In the genomic region with DNA sequence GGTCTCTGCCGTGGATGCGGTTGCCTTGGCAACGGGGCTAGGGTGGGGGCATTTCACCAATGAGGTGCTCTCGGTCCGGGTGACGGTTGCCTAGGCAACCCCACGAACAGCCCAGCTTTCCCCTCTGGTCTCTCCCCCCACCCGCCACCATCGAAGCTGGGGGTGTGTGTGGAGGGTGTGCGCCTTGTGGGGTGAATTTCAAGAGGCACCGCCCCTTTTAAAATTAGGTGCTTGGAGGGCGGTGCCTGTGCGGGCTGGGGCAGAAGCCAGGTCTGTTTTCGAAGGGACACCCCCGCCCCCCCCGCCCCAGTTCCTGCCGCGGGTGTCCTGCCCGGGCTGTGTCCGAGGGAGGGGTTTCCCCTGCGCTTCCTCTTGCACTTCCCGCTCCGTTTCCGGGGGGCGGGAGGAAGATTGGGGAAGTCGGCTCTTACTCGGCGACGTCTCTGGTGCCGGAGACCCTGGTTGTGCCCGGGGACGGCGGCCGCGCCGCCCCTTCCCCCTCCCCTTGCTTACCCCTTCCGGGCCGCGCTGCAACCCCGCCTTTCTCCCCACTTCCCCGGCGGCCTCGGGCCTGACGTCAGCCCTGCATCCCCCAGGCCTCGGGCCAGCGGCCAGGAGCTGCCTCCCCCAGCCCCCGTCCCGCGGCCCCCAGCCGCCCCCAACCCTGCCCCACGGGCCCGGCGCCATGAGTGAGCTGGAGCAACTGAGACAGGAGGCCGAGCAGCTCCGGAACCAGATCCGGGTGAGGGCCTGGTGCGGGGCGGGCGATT, we compare ENCODE assay signal across 8 cellular contexts. TPM values are rescaled to one million over a fixed set of nuclear protein-coding genes. Genes with fewer than 3 reads are reported as not detected.
DNase-seq lines count a peak whose midpoint lies in the region; ATAC-seq and TF ChIP-seq lines count a peak whose summit lies in the region.

No MANE protein-coding gene starts in this region.

- H3K4me1 ChIP-seq in HUES6 (ENCODE audit: control insufficient read depth, insufficient read depth, low read length) (peaks cover 6% of the 10 kb centered on the region; the same call in 1 of the 2 replicates), adrenal gland (replicated peaks in 1 of 2) (peaks cover 10 to 30% of the 10 kb centered on the region in 2 donors), prostate gland (replicated peaks) (peaks cover 17% of the 10 kb centered on the region), urinary bladder (ENCODE audit: insufficient read depth) (no peaks in the 10 kb centered on the region)

- no peak overlapping the region for H3K9ac ChIP-seq in HUES6 (ENCODE audit: low read length)

- H3K27me3 ChIP-seq in HUES6 (ENCODE audit: control insufficient read depth, insufficient read depth, low read length): peaks cover 8% of the 10 kb centered on the region; the same call in 1 of the 2 replicates
- no peaks in the 10 kb centered on the region for H3K27me3 ChIP-seq in adrenal gland
- H3K27me3 ChIP-seq in prostate gland (replicated peaks; ENCODE audit: insufficient read depth): no peaks in the 10 kb centered on the region

- ATAC-seq in GM19023 (IDR thresholded peaks at IDR 0.05; ENCODE audit: unreplicated experiment): peak; percentile 33
- ATAC-seq in left ventricle myocardium superior: peak; percentile 36

- H3K27ac ChIP-seq in HUES6 (ENCODE audit: low read depth, low read length) (no peak overlapping the region), adrenal gland (peak overlapping the region; percentile 48 to 99 (median 96)), prostate gland (peak overlapping the region; percentile 99), urinary bladder (ENCODE audit: low read depth) (peak overlapping the region; percentile 87)

- TF ChIP-seq POLR2A in adrenal gland (IDR thresholded peaks at IDR 0.05) (no peak), prostate gland (IDR thresholded peaks at IDR 0.05) (peak; percentile 40)

- H3K36me3 ChIP-seq in HUES6 (ENCODE audit: control insufficient read depth, insufficient read depth, low read length): peaks cover 37% of the 10 kb centered on the region
- peaks cover 0 to 38% of the 10 kb centered on the region in 2 donors for H3K36me3 ChIP-seq in adrenal gland (replicated peaks in 1 of 2)
- H3K36me3 ChIP-seq in prostate gland: peaks cover 5 to 10% of the 10 kb centered on the region in 2 donors
- peaks cover 2% of the 10 kb centered on the region for H3K36me3 ChIP-seq in urinary bladder (ENCODE audit: insufficient read depth)

- DNase-seq in AG08395 (ENCODE audit: low spot score) (peak; percentile 59), SW480 (ENCODE audit: low spot score) (peak; percentile 64), adrenal gland (peak; percentile 81 to 93 (median 88)), left ventricle myocardium superior (peak; percentile 91), prostate gland (ENCODE audit: low spot score) (peak; percentile 80)

- intact Hi-C loops in adrenal gland (cut with DNase I): loop anchor here in 1 of 2 donors (5.0 kb wide), 1 partner anchor 93 kb away; no protein-coding TSS in a partner anchor
- intact Hi-C loops in left ventricle myocardium superior (cut with micrococcal nuclease): no loop called here
- intact Hi-C loops in prostate gland (cut with DNase I): loop anchor here (10.0 kb wide), 1 partner anchor 201 kb away; a partner anchor contains a TSS

- H3K4me3 ChIP-seq in HUES6 (ENCODE audit: low read depth, low read length): peak overlapping the region; percentile 65
- peak overlapping the region in 2 of 4 donors; percentile 83 to 92 for H3K4me3 ChIP-seq in adrenal gland
- peak overlapping the region; percentile 98 to 99 for H3K4me3 ChIP-seq in prostate gland
- H3K4me3 ChIP-seq in urinary bladder (ENCODE audit: low read depth, low read length): peak overlapping the region; percentile 90

- H3K9me3 ChIP-seq in HUES6 (ENCODE audit: control insufficient read depth, insufficient read depth, low read depth, low read length): no peaks in the 10 kb centered on the region
- H3K9me3 ChIP-seq in adrenal gland (replicated peaks in 1 of 3): no peaks in the 10 kb centered on the region
- H3K9me3 ChIP-seq in prostate gland: no peaks in the 10 kb centered on the region

- 0 to 4% (median 1%) methylated on average over 4 to 59 of the region's 59 CpGs for WGBS in adrenal gland, 4 donors
- 1% methylated on average over 34 of the region's 59 CpGs for WGBS in prostate gland
- WGBS in urinary bladder: 2% methylated on average over 59 of the region's 59 CpGs

- TF ChIP-seq CTCF in adrenal gland (IDR thresholded peaks at IDR 0.05) (no peak), prostate gland (IDR thresholded peaks at IDR 0.05) (no peak)

RNA-seq across cellular contexts. Expression of a gene that starts 2.2 kb away (rescaled TPM):
- total RNA-seq in adrenal gland (100 to 1,000 TPM; 152 to 365 (median 297) TPM), left ventricle myocardium superior (112 TPM), prostate gland (100 to 1,000 TPM; 376 to 417 TPM), urinary bladder (51.2 TPM)
- polyA plus RNA-seq in adrenal gland (100 to 1,000 TPM; 105 to 139 (median 105) TPM), urinary bladder (279 TPM)

RNA-seq across cellular contexts. Expression of a gene that starts 18.3 kb away (rescaled TPM):
- 10 to 100 TPM; 19.1 to 62.2 (median 25.9) TPM for total RNA-seq in adrenal gland
- polyA plus RNA-seq in adrenal gland: 100 to 1,000 TPM in 1 of 3 donors, 10 to 100 TPM in 1, 1 to 10 TPM in 1; 5.4 to 167 (median 49.8) TPM
- 29.4 TPM for total RNA-seq in left ventricle myocardium superior
- total RNA-seq in prostate gland: 10 to 100 TPM; 37.0 to 82.2 TPM
- 17.1 TPM for total RNA-seq in urinary bladder
- 27.2 TPM for polyA plus RNA-seq in urinary bladder

RNA-seq across cellular contexts. Expression of a gene that starts 19.5 kb away (rescaled TPM):
- 1 to 10 TPM in 3 of 8 donors, not detected in 5; 1.9 to 3.8 (median 2.4) TPM for total RNA-seq in adrenal gland
- polyA plus RNA-seq in adrenal gland: 1 to 10 TPM in 2 of 3 donors, under 1 TPM in 1; 0.64 to 5.1 (median 2.5) TPM
- not detected for total RNA-seq in left ventricle myocardium superior
- 1 to 10 TPM in 1 of 2 donors, not detected in 1; 2.4 TPM for total RNA-seq in prostate gland
- total RNA-seq in urinary bladder: 0.69 TPM
- 0.19 TPM for polyA plus RNA-seq in urinary bladder

RNA-seq across cellular contexts. Expression of a gene that starts 30.2 kb away (rescaled TPM):
- total RNA-seq in adrenal gland: 10 to 100 TPM in 7 of 8 donors, 1 to 10 TPM in 1; 8.7 to 60.9 (median 34.2) TPM
- polyA plus RNA-seq in adrenal gland: 10 to 100 TPM; 24.8 to 48.5 (median 27.1) TPM
- 30.0 TPM for total RNA-seq in left ventricle myocardium superior
- 10 to 100 TPM; 41.4 to 45.2 TPM for total RNA-seq in prostate gland
- 18.6 TPM for total RNA-seq in urinary bladder
- polyA plus RNA-seq in urinary bladder: 39.1 TPM

RNA-seq across cellular contexts. Expression of a gene that starts 34.4 kb away (rescaled TPM):
- total RNA-seq in adrenal gland: 1 to 10 TPM in 4 of 8 donors, under 1 TPM in 4; 0.24 to 2.9 (median 1.1) TPM
- 1 to 10 TPM in 2 of 3 donors, under 1 TPM in 1; 0.88 to 2.1 (median 1.1) TPM for polyA plus RNA-seq in adrenal gland
- total RNA-seq in left ventricle myocardium superior: not detected
- total RNA-seq in prostate gland: 1 to 10 TPM in 1 of 2 donors, under 1 TPM in 1; 0.59 to 2.3 TPM
- 0.69 TPM for total RNA-seq in urinary bladder
- 0.81 TPM for polyA plus RNA-seq in urinary bladder
